In the genomic region with DNA sequence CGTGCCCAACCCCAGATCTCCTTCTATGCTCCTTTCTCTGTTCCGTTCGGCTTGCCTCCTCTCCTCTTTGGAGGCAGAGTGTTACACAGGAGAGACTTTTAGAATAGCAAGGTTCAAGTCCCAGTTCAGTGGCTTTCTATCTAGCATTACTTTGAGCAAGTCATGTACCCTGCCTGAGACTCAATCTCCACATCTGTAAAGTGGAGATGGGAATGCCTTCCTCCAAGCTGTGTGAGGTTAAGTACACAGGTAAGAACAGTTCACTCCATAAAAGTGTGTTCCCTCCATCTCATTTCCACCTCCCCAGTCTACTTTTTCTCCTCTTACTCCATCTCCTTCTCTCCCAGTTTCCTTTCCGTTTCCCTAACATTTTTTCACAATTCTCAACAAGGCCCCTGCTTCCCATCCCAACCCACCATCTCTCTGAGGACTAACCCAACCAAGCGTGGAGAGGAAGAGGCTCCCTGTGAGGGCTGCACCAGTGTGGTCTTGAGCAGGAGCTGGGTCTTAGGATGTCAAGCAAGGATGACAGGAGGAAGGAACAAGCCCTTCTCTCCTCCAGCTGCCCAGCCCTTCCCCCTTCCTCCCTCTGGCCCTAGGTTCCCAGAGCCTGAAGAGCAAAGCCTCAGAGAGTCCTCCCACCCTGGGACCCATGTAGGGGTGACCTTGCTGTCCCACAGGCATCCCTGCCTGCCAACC, we compare ENCODE assay signal across 1 cellular context.
TF ChIP-seq lines count a peak whose summit lies in the region.

No MANE protein-coding gene starts in this region.

TF ChIP-seq in GM12878, 131 proteins besides CTCF, POLR2A, EP300 and RAD21:
- TF ChIP-seq EGR1 (IDR thresholded peaks at IDR 0.05; ENCODE audit: borderline replicate concordance in 1 of 2, low read depth in 2 of 2, low read length in 2 of 2) (no peak), ZNF384 (IDR thresholded peaks at IDR 0.05; ENCODE audit: borderline replicate concordance, low read depth, low read length) (no peak), MTA2 (IDR thresholded peaks at IDR 0.05; ENCODE audit: low read depth) (no peak), IKZF1 (conservative IDR thresholded peaks at IDR 0.05) (peak; percentile 25; the same call in 1 of the 2 replicates)
TF ChIP-seq in GM12878: peak in this region for 1.
